ENCODE assay signal across 18 cellular contexts in genomic region chr12:130632582-130633174, GRCh38.
DNase-seq lines count a peak whose midpoint lies in the region; ATAC-seq and TF ChIP-seq lines count a peak whose summit lies in the region.
"Had no signal": no experiment of that assay in that cellular context is flagged by ENCODE, and none has a peak within 500 bp of the region (broad histone marks: within the 10 kb centered on the region; RNA-seq: fewer than 3 reads in every experiment).

No MANE protein-coding gene starts in this region.

- H3K27me3 Mint-ChIP-seq in brain (peaks cover 8% of the 10 kb centered on the region), type B pancreatic cell (peaks cover 24% of the 10 kb centered on the region)

- peaks cover 7% of the 10 kb centered on the region for H3K36me3 Mint-ChIP-seq in brain
- H3K36me3 Mint-ChIP-seq in type B pancreatic cell = no peaks in the 10 kb centered on the region
- H3K36me3 Mint-ChIP-seq: activated naive CD8-positive, alpha-beta T cell treated with anti-CD3 and anti-CD28 coated beads, Interleukin-2, amount 10 ng/mL, durations not matched to agents 7 days and 5 days; CD4-positive, alpha-beta memory T cell; stimulated activated naive B cell treated with anti-CD40 and anti-IgM and Interleukin-4, amounts not matched to agents 10 μg/mL and 1 μg/mL and 100 μg/mL, for 72 hours had no signal

- H3K4me1 Mint-ChIP-seq in brain = peaks cover 54% of the 10 kb centered on the region
- H3K4me1 Mint-ChIP-seq in type B pancreatic cell (ENCODE audit: unreplicated experiment) = peaks cover 19% of the 10 kb centered on the region
- H3K4me1 Mint-ChIP-seq: activated naive CD8-positive, alpha-beta T cell treated with anti-CD3 and anti-CD28 coated beads, Interleukin-2, amount 10 ng/mL, durations not matched to agents 7 days and 5 days; CD4-positive, alpha-beta memory T cell; stimulated activated naive B cell treated with anti-CD40 and anti-IgM and Interleukin-4, amounts not matched to agents 10 μg/mL and 1 μg/mL and 100 μg/mL, for 72 hours had no signal

- H3K4me3 Mint-ChIP-seq in brain (peak overlapping the region in 4 of 5 experiments; percentile 58 to 76 (median 73)), type B pancreatic cell (peak overlapping the region; percentile 72)
- H3K4me3 Mint-ChIP-seq: activated naive CD8-positive, alpha-beta T cell treated with anti-CD3 and anti-CD28 coated beads, Interleukin-2, amount 10 ng/mL, durations not matched to agents 7 days and 5 days; CD4-positive, alpha-beta memory T cell; stimulated activated naive B cell treated with anti-CD40 and anti-IgM and Interleukin-4, amounts not matched to agents 10 μg/mL and 1 μg/mL and 100 μg/mL, for 72 hours had no signal

- H3K27ac Mint-ChIP-seq in brain (peak overlapping the region in 4 of 5 experiments; percentile 31 to 97 (median 88)), type B pancreatic cell (peak overlapping the region; percentile 62)
- H3K27ac Mint-ChIP-seq: activated naive CD8-positive, alpha-beta T cell treated with anti-CD3 and anti-CD28 coated beads, Interleukin-2, amount 10 ng/mL, durations not matched to agents 7 days and 5 days; CD4-positive, alpha-beta memory T cell; stimulated activated naive B cell treated with anti-CD40 and anti-IgM and Interleukin-4, amounts not matched to agents 10 μg/mL and 1 μg/mL and 100 μg/mL, for 72 hours had no signal

- TF ChIP-seq CTCF in brain (conservative IDR thresholded peaks at IDR 0.05) (no peak), type B pancreatic cell (conservative IDR thresholded peaks at IDR 0.05) (no peak)

- DNase-seq in NCI-H82 (lab: John Stamatoyannopoulos, UW) (peak; percentile 55), NCI-H82 treated with DMSO at 0.1 percent for 48 hours (lab: John Stamatoyannopoulos, UW; ENCODE audit: unreplicated experiment) (no peak), NCI-H2196 treated with DMSO at 0.1 percent for 48 hours (lab: John Stamatoyannopoulos, UW; ENCODE audit: unreplicated experiment) (peak; percentile 50), type B pancreatic cell (ENCODE audit: extremely low spot score, unreplicated experiment) (no peak), hepatic stellate cell (ENCODE audit: low spot score) (no peak)
- DNase-seq in activated naive CD4-positive, alpha-beta T cell (lab: John Stamatoyannopoulos, UW) = no peak
- DNase-seq: activated CD4-positive, alpha-beta T cell treated with anti-CD3 and anti-CD28 coated beads, Interleukin-2, amount 50 U/mL, for 1 hour; activated naive CD8-positive, alpha-beta T cell treated with anti-CD3 and anti-CD28 coated beads, Interleukin-2, amount 10 ng/mL, durations not matched to agents 7 days and 5 days; activated T-cell treated with anti-CD3 and anti-CD28 coated beads, Interleukin-2, amount 50 U/mL, for 1 hour; CD4-positive, alpha-beta memory T cell; effector CD8-positive, alpha-beta T cell; hippocampal formation; kidney glomerular epithelial cell; NCI-H1048; PC-3; stimulated activated naive B cell treated with anti-CD40 and anti-IgM and Interleukin-4, amounts not matched to agents 10 μg/mL and 1 μg/mL and 100 μg/mL, for 72 hours had no signal

- ATAC-seq in GM19324 (IDR thresholded peaks at IDR 0.05; ENCODE audit: low FRiP score, unreplicated experiment) = no peak
- ATAC-seq: PC-3; stimulated activated naive B cell treated with anti-CD40 and anti-IgM and Interleukin-4, amounts not matched to agents 10 μg/mL and 1 μg/mL and 100 μg/mL, for 72 hours had no signal

- H3K9me3 Mint-ChIP-seq in brain = peaks cover 0 to 73% (median 7%) of the 10 kb centered on the region in 5 experiments
- no peaks in the 10 kb centered on the region for H3K9me3 Mint-ChIP-seq in type B pancreatic cell
- H3K9me3 Mint-ChIP-seq: activated naive CD8-positive, alpha-beta T cell treated with anti-CD3 and anti-CD28 coated beads, Interleukin-2, amount 10 ng/mL, durations not matched to agents 7 days and 5 days had no signal

Comparison
In these comparisons a context has a peak if more than half of its experiments do, and no peak if none do; other contexts are left out.
1. DNase-seq: peak in NCI-H82 (single experiment) and NCI-H2196 treated with DMSO at 0.1 percent for 48 hours (single experiment); none in NCI-H82 treated with DMSO at 0.1 percent for 48 hours (single experiment), type B pancreatic cell (single experiment), hepatic stellate cell (single experiment) and activated naive CD4-positive, alpha-beta T cell (0 of 4).